Comparison of ENCODE assay signal across 8 cellular contexts in the genomic region with DNA sequence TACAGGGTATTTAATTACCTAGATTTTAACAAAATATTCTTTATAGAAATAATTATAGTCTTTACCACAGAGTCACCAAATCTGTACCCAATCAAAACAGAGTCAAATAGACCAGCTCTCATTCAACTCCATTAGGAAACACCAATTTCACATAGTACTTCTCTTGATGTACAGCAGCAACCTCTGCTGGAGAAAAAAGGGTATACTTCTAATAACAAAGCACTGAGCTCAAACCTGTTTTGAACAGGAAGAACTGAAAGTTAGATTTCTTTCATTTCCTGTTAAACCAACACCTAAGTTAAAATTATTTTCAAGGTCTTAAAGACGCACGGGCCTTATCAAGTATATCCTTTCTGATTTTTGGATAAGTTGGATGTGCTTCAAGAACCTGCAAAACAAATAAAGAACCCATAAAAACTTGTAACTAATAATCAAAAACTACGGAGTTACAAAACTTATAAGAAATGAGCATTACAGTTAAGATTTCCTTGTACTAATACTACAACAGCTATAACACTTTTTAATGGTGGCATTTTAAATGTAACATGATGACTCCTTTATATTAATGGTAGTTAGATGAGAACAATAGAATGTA.
A peak's percentile ranks its signal among the peaks of the same experiment; 100 is the strongest.
DNase-seq lines count a peak whose midpoint lies in the region; ATAC-seq, FAIRE-seq and TF ChIP-seq lines count a peak whose summit lies in the region.

No MANE protein-coding gene starts in this region.

- no peaks in the 10 kb centered on the region for H3K79me2 ChIP-seq in OCI-LY7 (ENCODE audit: insufficient read depth, low read depth, low read length)
- H3K79me2 ChIP-seq in HepG2 (ENCODE audit: insufficient read depth, low read length): no peaks in the 10 kb centered on the region

- peak overlapping the region; percentile 47 for H3K4me2 ChIP-seq in OCI-LY7 (ENCODE audit: low read length)
- H3K4me2 ChIP-seq in HepG2 (ENCODE audit: low read depth, low read length): no peak overlapping the region

- DNase-seq in Right ventricle myocardium superior: no peak
- DNase-seq in cardiac septum (ENCODE audit: low spot score): no peak
- DNase-seq in H7: peak; percentile 23
- DNase-seq in KG1 (lab: John Stamatoyannopoulos, UW): peak; percentile 12
- DNase-seq in OCI-LY7 (ENCODE audit: low spot score): peak; percentile 81
- peak; percentile 48 for DNase-seq in central memory CD4-positive, alpha-beta T cell
- peak; percentile 72 for DNase-seq in HepG2 (ENCODE audit: low spot score)
- peak; percentile 15 for DNase-seq in urothelium cell line (ENCODE audit: low spot score)

- POLR2A ChIA-PET in OCI-LY7 (lab: Charles Lee) (interaction anchor here (0.5 to 1.8 kb wide), 14 partner anchors 9 to 1534 kb away, joined by 3 to 8 read pairs (median 4); no protein-coding TSS in a partner anchor), HepG2 (lab: Yijun Ruan, JAX) (interaction anchor here (0.6 kb wide), 1 partner anchor 253 kb away, joined by 3 read pairs; no protein-coding TSS in a partner anchor)

- H3K36me3 ChIP-seq in H7 (replicated peaks; ENCODE audit: control insufficient read depth, insufficient read depth, low read length): no peaks in the 10 kb centered on the region; the same call in 1 of the 2 replicates
- H3K36me3 ChIP-seq in OCI-LY7 (ENCODE audit: insufficient read depth, low read length): peaks cover 10% of the 10 kb centered on the region
- peaks cover 4 to 28% of the 10 kb centered on the region in 2 experiments for H3K36me3 ChIP-seq in HepG2 (replicated peaks in 1 of 2; ENCODE audit: control insufficient read depth in 1 of 2, insufficient read depth in 2 of 2, low read length in 2 of 2)

- H2AFZ ChIP-seq in OCI-LY7 (ENCODE audit: low read length) (peak overlapping the region; percentile 97), HepG2 (ENCODE audit: low read length) (no peak overlapping the region)

- in situ Hi-C loops in HepG2 (cut with HindIII; ENCODE audit: extremely low pct_ligation_motif_present, low pct_unique_long_range_greater_than_20kb): loop anchor here (5.0 kb wide), 1 partner anchor 472 kb away; no protein-coding TSS in a partner anchor

- TF ChIP-seq RAD21 in HepG2 (CRISPR knock-in tag; IDR thresholded peaks at IDR 0.05): peak; percentile 36; the same call in 1 of the 2 replicates

- WGBS in HepG2 (ENCODE audit: low lambda C conversion rate): 82% methylated on average over 3 of the region's 3 CpGs

- no peaks in the 10 kb centered on the region for H3K9me3 ChIP-seq in OCI-LY7 (ENCODE audit: low read length)
- H3K9me3 ChIP-seq in HepG2 (ENCODE audit: low read length): no peaks in the 10 kb centered on the region

- intact Hi-C loops in Right ventricle myocardium superior (cut with DNase I): no loop called here
- intact Hi-C loops in cardiac septum (cut with DNase I): loop anchor here (2.0 to 10.0 kb wide), 2 partner anchors 472 to 630 kb away; no protein-coding TSS in a partner anchor
- intact Hi-C loops in OCI-LY7 (cut with micrococcal nuclease; ENCODE audit: unreplicated experiment): loop anchor here (1.0 to 5.0 kb wide), 4 partner anchors 78 to 473 kb away; partner anchors contain the start of gene TTC21B
- intact Hi-C loops in HepG2 (cut with micrococcal nuclease; ENCODE audit: unreplicated experiment): loop anchor here (1.0 to 10.0 kb wide), 2 partner anchors 300 to 473 kb away; no protein-coding TSS in a partner anchor

- BruUV-seq in OCI-LY7 (replicated peaks; lab: Mats Ljungman, UMichigan) (no TSS peak), HepG2 (replicated peaks; lab: Mats Ljungman, UMichigan) (no TSS peak)

- H3K4me3 ChIP-seq in H7 (ENCODE audit: insufficient read depth, low read depth, low read length) (no peak overlapping the region), OCI-LY7 (ENCODE audit: low read depth, low read length, poor library complexity, severe bottlenecking) (no peak overlapping the region), HepG2 (replicated peaks in 1 of 3; ENCODE audit: insufficient read depth in 1 of 3, low read depth in 2 of 3, low read length in 3 of 3) (no peak overlapping the region)

- H3K4me1 ChIP-seq in OCI-LY7 (ENCODE audit: insufficient read depth, low read length, poor library complexity, severe bottlenecking) (peaks cover 6% of the 10 kb centered on the region), HepG2 (ENCODE audit: insufficient read depth, low read length) (peaks cover 13% of the 10 kb centered on the region)

- ATAC-seq in Right ventricle myocardium superior (ENCODE audit: poor library complexity) (peak; percentile 66), HepG2 (peak; percentile 80)

- H3K9ac ChIP-seq in HepG2 (ENCODE audit: insufficient read depth, low read depth, low read length): no peak overlapping the region

- H3K27me3 ChIP-seq in H7 (ENCODE audit: control insufficient read depth, insufficient read depth, low read length) (no peaks in the 10 kb centered on the region), HepG2 (ENCODE audit: control insufficient read depth in 1 of 2, insufficient read depth in 2 of 2, low read length in 2 of 2) (no peaks in the 10 kb centered on the region)

- H3K27ac ChIP-seq in OCI-LY7 (ENCODE audit: low read depth, low read length, poor library complexity, severe bottlenecking) (no peak overlapping the region), HepG2 (ENCODE audit: extremely low read length, insufficient read depth, low read length) (no peak overlapping the region)

- H4K20me1 ChIP-seq in OCI-LY7 (ENCODE audit: insufficient read depth, low read length): no peaks in the 10 kb centered on the region
- H4K20me1 ChIP-seq in HepG2 (ENCODE audit: insufficient read depth, low read length): no peaks in the 10 kb centered on the region

- peak; percentile 88 for TF ChIP-seq CTCF in OCI-LY7 (conservative IDR thresholded peaks at IDR 0.05; ENCODE audit: low read length)
- peak; percentile 68 for TF ChIP-seq CTCF in HepG2 (CRISPR knock-in tag; IDR thresholded peaks at IDR 0.05)

- FAIRE-seq in HepG2 (lab: Jason Lieb, UNC) (no peak), urothelium cell line (lab: Jason Lieb, UNC) (no peak)

- TF ChIP-seq EP300 in HepG2 (IDR thresholded peaks at IDR 0.05; ENCODE audit: low read depth in 2 of 2, low read length in 2 of 2) (no peak), HepG2 (CRISPR knock-in tag; IDR thresholded peaks at IDR 0.05; ENCODE audit: borderline replicate concordance) (no peak)

- CTCF ChIA-PET in OCI-LY7 (lab: Charles Lee; ENCODE audit: unreplicated experiment): interaction anchor here (0.5 to 1.2 kb wide), 3 partner anchors 91 to 473 kb away, joined by 3 to 7 read pairs (median 3); no protein-coding TSS in a partner anchor
- CTCF ChIA-PET in HepG2 (lab: Yijun Ruan, JAX; ENCODE audit: low intra/inter-chr PET ratio, low total read pairs): interaction anchor here (0.7 to 1.7 kb wide), 2 partner anchors 472 to 473 kb away, joined by 3 to 8 read pairs; no protein-coding TSS in a partner anchor

- no peak for TF ChIP-seq POLR2A in HepG2 (IDR thresholded peaks at IDR 0.05; ENCODE audit: insufficient read depth in 1 of 2, low read depth in 2 of 2, low read length in 2 of 2)

- H3K9me2 ChIP-seq in OCI-LY7 (ENCODE audit: insufficient read depth, low read length): no peaks in the 10 kb centered on the region

TF ChIP-seq in HepG2, 621 proteins besides CTCF, POLR2A, EP300 and RAD21:
- TF ChIP-seq PAXIP1 (CRISPR knock-in tag; conservative IDR thresholded peaks at IDR 0.05) (no peak), ZC3H4 (CRISPR knock-in tag; IDR thresholded peaks at IDR 0.05; ENCODE audit: borderline replicate concordance) (no peak), SMC3 (IDR thresholded peaks at IDR 0.05; ENCODE audit: low read length) (peak; percentile 61; the same call in 1 of the 2 replicates), ATF7-NPFF (CRISPR knock-in tag; IDR thresholded peaks at IDR 0.05; ENCODE audit: low read depth) (no peak), STAG1 (CRISPR knock-in tag; IDR thresholded peaks at IDR 0.05) (peak; percentile 72), GABPA (IDR thresholded peaks at IDR 0.05; ENCODE audit: low read depth, low read length) (no peak), GABPA (CRISPR knock-in tag; IDR thresholded peaks at IDR 0.05; ENCODE audit: low read depth) (0 out of 2 replicates have a peak, but pooled peaks have one; percentile 15), IKZF1 (IDR thresholded peaks at IDR 0.05) (no peak)

Comparison
In these comparisons a context has a peak if more than half of its experiments do, and no peak if none do; other contexts are left out.
1. DNase-seq: peak in H7 (single experiment), KG1 (single experiment), OCI-LY7 (single experiment), central memory CD4-positive, alpha-beta T cell (single experiment), HepG2 (single experiment) and urothelium cell line (single experiment); none in Right ventricle myocardium superior (single experiment) and cardiac septum (single experiment).